Comparison of ENCODE assay signal across 32 cellular contexts in the genomic region with DNA sequence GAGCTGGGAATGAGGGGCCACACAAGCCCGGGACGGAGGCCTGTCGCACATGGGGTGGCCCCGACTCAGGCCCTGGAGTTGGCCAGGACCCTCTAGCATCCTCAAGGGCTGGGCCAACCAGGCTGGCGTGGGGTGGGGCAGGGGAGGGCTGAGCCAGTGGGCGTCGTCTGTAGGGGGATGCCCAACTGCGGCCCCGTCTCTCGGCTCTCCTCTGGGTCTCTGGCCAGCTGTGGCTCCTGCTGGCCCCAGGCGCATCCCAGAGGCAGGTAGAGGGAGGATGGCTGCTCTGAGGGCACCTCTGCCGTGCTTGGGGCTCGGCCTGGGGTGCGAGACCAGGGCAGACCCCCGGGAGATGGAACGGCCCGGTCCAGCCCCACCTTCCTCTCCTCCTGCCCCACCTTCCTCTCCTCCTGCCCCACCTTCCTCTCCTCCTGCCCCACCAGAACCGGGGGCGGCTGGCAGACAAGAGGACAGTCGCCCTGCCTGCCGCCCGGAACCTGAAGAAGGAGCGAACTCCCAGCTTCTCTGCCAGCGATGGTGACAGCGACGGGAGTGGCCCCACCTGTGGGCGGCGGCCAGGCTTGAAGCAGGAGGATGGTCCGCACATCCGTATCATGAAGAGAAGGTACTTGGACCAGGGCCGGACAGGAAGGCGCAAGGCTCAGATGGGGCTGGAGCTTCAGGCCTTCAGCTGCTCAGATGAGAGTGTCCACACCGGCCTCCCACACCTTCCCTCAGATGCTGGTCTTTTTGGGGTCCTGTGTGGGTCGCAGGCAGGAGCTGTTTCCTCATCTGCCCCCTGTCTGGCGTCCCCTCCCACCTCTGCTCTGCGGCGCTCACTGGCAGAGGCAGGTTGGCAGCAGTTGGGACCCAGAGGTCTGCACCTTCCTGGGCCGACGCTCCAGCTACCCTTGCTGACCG. TPM values are rescaled to one million over a fixed set of nuclear protein-coding genes. Genes with fewer than 3 reads are reported as not detected.
"Had no signal": no experiment of that assay in that cellular context is flagged by ENCODE, and none has a peak within 500 bp of the region (broad histone marks: within the 10 kb centered on the region; RNA-seq: fewer than 3 reads in every experiment).

No MANE protein-coding gene starts in this region.

- DNase-seq: hypothalamus; islet precursor cell; left ventricle myocardium inferior; mesendoderm; naive thymus-derived CD4-positive, alpha-beta T cell; nucleus accumbens; pancreas; posterior cingulate gyrus; retina; right cardiac atrium; stimulated activated CD4-positive, alpha-beta T cell treated with anti-CD3 and anti-CD28 coated beads, Interleukin-1b, Interleukin-23, amount 100 ng/mL, for 48 hours; stimulated activated CD4-positive, alpha-beta T cell treated with anti-CD3 and anti-CD28 coated beads, Interleukin-2, amount 100 ng/mL, for 48 hours; stimulated activated CD4-positive, alpha-beta T cell treated with anti-CD3 and anti-CD28 coated beads, Interleukin-4, amount 100 ng/mL, for 4 hours; stimulated activated CD8-positive, alpha-beta memory T cell treated with anti-CD3 and anti-CD28 coated beads, Interleukin-4, amount 100 ng/mL, for 48 hours; stimulated activated naive B cell treated with anti-CD40 and anti-IgM and Interleukin-4, amounts not matched to agents 10 μg/mL and 1 μg/mL and 100 μg/mL, for 72 hours; stimulated activated naive CD8-positive, alpha-beta T cell treated with anti-CD3 and anti-CD28 coated beads, Interleukin-15, Interleukin-2, amounts not matched to agents 100 U/mL and 50 U/mL, for 24 hours; stomach; testis; thyroid gland; transverse colon had no signal

- H3K4me3 Mint-ChIP-seq: mesothelial cell of epicardium; naive thymus-derived CD4-positive, alpha-beta T cell; natural killer cell treated with Interleukin-12 subunit alpha and Interleukin-12 subunit beta and Interleukin-15 and Interleukin-18, amount 100 ng/mL, for 72 hours; stimulated activated naive B cell treated with anti-CD40 and anti-IgM and Interleukin-4, amounts not matched to agents 10 μg/mL and 1 μg/mL and 100 μg/mL, for 72 hours had no signal

- H3K9me3 ChIP-seq: left ventricle myocardium inferior, pancreas, prostate gland, stomach, testis, thyroid gland, transverse colon, upper lobe of left lung, vagina had no signal

- H3K27ac ChIP-seq: left ventricle myocardium inferior, pancreas, prostate gland, stomach, testis, thyroid gland, transverse colon, upper lobe of left lung, vagina had no signal

- FAIRE-seq: pancreas had no signal

- H3K36me3 ChIP-seq: left ventricle myocardium inferior, pancreas, prostate gland, stomach, thyroid gland, transverse colon, upper lobe of left lung, vagina had no signal

- H3K27ac Mint-ChIP-seq: mesothelial cell of epicardium; naive thymus-derived CD4-positive, alpha-beta T cell; natural killer cell treated with Interleukin-12 subunit alpha and Interleukin-12 subunit beta and Interleukin-15 and Interleukin-18, amount 100 ng/mL, for 72 hours; stimulated activated naive B cell treated with anti-CD40 and anti-IgM and Interleukin-4, amounts not matched to agents 10 μg/mL and 1 μg/mL and 100 μg/mL, for 72 hours had no signal

- ATAC-seq: naive thymus-derived CD4-positive, alpha-beta T cell; natural killer cell treated with Interleukin-12 subunit alpha and Interleukin-12 subunit beta and Interleukin-15 and Interleukin-18, amount 100 ng/mL, for 72 hours; pancreas; right cardiac atrium; stimulated activated naive B cell treated with anti-CD40 and anti-IgM and Interleukin-4, amounts not matched to agents 10 μg/mL and 1 μg/mL and 100 μg/mL, for 72 hours; stimulated activated naive CD8-positive, alpha-beta T cell treated with anti-CD3 and anti-CD28 coated beads, Interleukin-15, Interleukin-2, amounts not matched to agents 100 U/mL and 50 U/mL, for 24 hours had no signal

- H3K4me3 ChIP-seq: left ventricle myocardium inferior, lung, pancreas, prostate gland, smooth muscle cell, stomach, testis, thyroid gland, transverse colon, upper lobe of left lung, vagina had no signal

- H3K4me2 ChIP-seq: smooth muscle cell had no signal

- H3K9me3 Mint-ChIP-seq: mesothelial cell of epicardium; naive thymus-derived CD4-positive, alpha-beta T cell; natural killer cell treated with Interleukin-12 subunit alpha and Interleukin-12 subunit beta and Interleukin-15 and Interleukin-18, amount 100 ng/mL, for 72 hours; stimulated activated naive B cell treated with anti-CD40 and anti-IgM and Interleukin-4, amounts not matched to agents 10 μg/mL and 1 μg/mL and 100 μg/mL, for 72 hours had no signal

- H3K27me3 ChIP-seq: testis had no signal

- H3K36me3 Mint-ChIP-seq: naive thymus-derived CD4-positive, alpha-beta T cell; natural killer cell treated with Interleukin-12 subunit alpha and Interleukin-12 subunit beta and Interleukin-15 and Interleukin-18, amount 100 ng/mL, for 72 hours had no signal

RNA-seq across cellular contexts. Expression of gene SAMD11, which starts 6.2 kb away (rescaled TPM):
- total RNA-seq: mononuclear cell; naive thymus-derived CD4-positive, alpha-beta T cell; natural killer cell treated with Interleukin-12 subunit alpha and Interleukin-12 subunit beta and Interleukin-15 and Interleukin-18, amount 100 ng/mL, for 72 hours had no signal

RNA-seq across cellular contexts. Expression of gene PLEKHN1, which starts 36.3 kb away (rescaled TPM):
- total RNA-seq: left ventricle myocardium inferior, skeletal muscle tissue had no signal

RNA-seq across cellular contexts. Expression of gene PERM1, which starts 51.9 kb away (rescaled TPM):
- total RNA-seq: kidney epithelial cell; naive thymus-derived CD4-positive, alpha-beta T cell; natural killer cell treated with Interleukin-12 subunit alpha and Interleukin-12 subunit beta and Interleukin-15 and Interleukin-18, amount 100 ng/mL, for 72 hours; osteoblast; smooth muscle cell; vagina had no signal
- polyA plus RNA-seq: naive thymus-derived CD4-positive, alpha-beta T cell; neural cell had no signal
